Comparison of ENCODE assay signal across 14 cellular contexts in genomic region chrX:46547857-46548256, GRCh38. TPM values are rescaled to one million over a fixed set of nuclear protein-coding genes. Genes with fewer than 3 reads are reported as not detected.
DNase-seq lines count a peak whose midpoint lies in the region; ATAC-seq, FAIRE-seq and TF ChIP-seq lines count a peak whose summit lies in the region.
"Had no signal": no experiment of that assay in that cellular context is flagged by ENCODE, and none has a peak within 500 bp of the region (broad histone marks: within the 10 kb centered on the region; RNA-seq: fewer than 3 reads in every experiment).

No MANE protein-coding gene starts in this region.

- H3K9me3 ChIP-seq in A549 (no peaks in the 10 kb centered on the region), OCI-LY7 (ENCODE audit: low read length) (no peaks in the 10 kb centered on the region)
- H3K9me3 ChIP-seq: BE2C had no signal

- peak; percentile 18 for FAIRE-seq in A549 (lab: Jason Lieb, UNC)
- FAIRE-seq: colon had no signal

- ATAC-seq in A549: no peak
- no peak for ATAC-seq in HG03108 (IDR thresholded peaks at IDR 0.05; ENCODE audit: unreplicated experiment)
- ATAC-seq in stimulated activated memory B cell treated with anti-CD40 and anti-IgM and Interleukin-4, amounts not matched to agents 10 μg/mL and 1 μg/mL and 100 μg/mL, for 72 hours: no peak
- no peak for ATAC-seq in HG02798 (IDR thresholded peaks at IDR 0.05; ENCODE audit: poor library complexity, unreplicated experiment)
- ATAC-seq: activated CD4-positive, alpha-beta T cell treated with anti-CD3 and anti-CD28 coated beads for 36 hours; activated T-helper 17 cell treated with anti-CD3 and anti-CD28 coated beads, Interleukin-2, amount 50 U/mL, for 72 hours had no signal

- H3K4me3 ChIP-seq in A549 (no peak overlapping the region; the same call in 2 of the 3 replicates), OCI-LY7 (ENCODE audit: low read depth, low read length, poor library complexity, severe bottlenecking) (no peak overlapping the region)
- H3K4me3 ChIP-seq: SK-N-MC had no signal

- TF ChIP-seq RAD21 in A549 (conservative IDR thresholded peaks at IDR 0.05 in 1 of 2, IDR thresholded peaks at IDR 0.05 in 1 of 2): no peak

- no peaks in the 10 kb centered on the region for H3K9me2 ChIP-seq in OCI-LY7 (ENCODE audit: insufficient read depth, low read length)

- no peak overlapping the region for H3K27ac Mint-ChIP-seq in stimulated activated memory B cell treated with anti-CD40 and anti-IgM and Interleukin-4, amounts not matched to agents 10 μg/mL and 1 μg/mL and 100 μg/mL, for 72 hours
- H3K27ac Mint-ChIP-seq: activated CD4-positive, alpha-beta T cell treated with anti-CD3 and anti-CD28 coated beads for 36 hours; activated T-helper 17 cell treated with anti-CD3 and anti-CD28 coated beads, Interleukin-2, amount 50 U/mL, for 72 hours had no signal

- peaks cover 9% of the 10 kb centered on the region for H3K36me3 Mint-ChIP-seq in stimulated activated memory B cell treated with anti-CD40 and anti-IgM and Interleukin-4, amounts not matched to agents 10 μg/mL and 1 μg/mL and 100 μg/mL, for 72 hours

- TF ChIP-seq EP300 in A549 (IDR thresholded peaks at IDR 0.05): no peak

- H2AFZ ChIP-seq in OCI-LY7 (ENCODE audit: low read length): no peak overlapping the region

- H3K9me3 Mint-ChIP-seq in stimulated activated memory B cell treated with anti-CD40 and anti-IgM and Interleukin-4, amounts not matched to agents 10 μg/mL and 1 μg/mL and 100 μg/mL, for 72 hours: no peaks in the 10 kb centered on the region
- H3K9me3 Mint-ChIP-seq: activated T-helper 17 cell treated with anti-CD3 and anti-CD28 coated beads, Interleukin-2, amount 50 U/mL, for 72 hours had no signal

- H3K4me1 ChIP-seq in A549: peaks cover 40% of the 10 kb centered on the region
- peaks cover 21% of the 10 kb centered on the region for H3K4me1 ChIP-seq in OCI-LY7 (ENCODE audit: insufficient read depth, low read length, poor library complexity, severe bottlenecking)
- H3K4me1 ChIP-seq: BE2C had no signal

- intact Hi-C loops in OCI-LY7 (cut with micrococcal nuclease; ENCODE audit: unreplicated experiment): no loop called here

- DNase-seq in A549 (ENCODE audit: low read depth in 1 of 2, low spot score in 1 of 2) (peak in 1 of 2 experiments; percentile 54), HCEC 1CT (peak; percentile 72), amniotic epithelial cell (ENCODE audit: low read depth) (peak; percentile 81), glomerular visceral epithelial cell (ENCODE audit: extremely low spot score) (peak; percentile 60), OCI-LY7 (ENCODE audit: low spot score) (no peak)
- DNase-seq: activated CD4-positive, alpha-beta T cell treated with anti-CD3 and anti-CD28 coated beads for 36 hours; BE2C; NCI-H69 had no signal

- TF ChIP-seq POLR2A in A549 (IDR thresholded peaks at IDR 0.05; ENCODE audit: low read length): no peak

- TF ChIP-seq CTCF in A549 (IDR thresholded peaks at IDR 0.05) (no peak), OCI-LY7 (conservative IDR thresholded peaks at IDR 0.05; ENCODE audit: low read length) (no peak)

- CTCF ChIA-PET in A549 (lab: Yijun Ruan, JAX): interaction anchor here (1.5 kb wide), 1 partner anchor 245 kb away, joined by 4 read pairs; no protein-coding TSS in a partner anchor
- CTCF ChIA-PET in OCI-LY7 (lab: Charles Lee; ENCODE audit: unreplicated experiment): no interaction called here

- H3K4me2 ChIP-seq in A549 (peak overlapping the region; percentile 88), OCI-LY7 (ENCODE audit: low read length) (no peak overlapping the region)

- no TSS peak for BruUV-seq in OCI-LY7 (replicated peaks; lab: Mats Ljungman, UMichigan)

- H3K36me3 ChIP-seq in OCI-LY7 (ENCODE audit: insufficient read depth, low read length): peaks cover 16% of the 10 kb centered on the region
- H3K36me3 ChIP-seq: BE2C had no signal

- peaks cover 15% of the 10 kb centered on the region for H3K4me1 Mint-ChIP-seq in stimulated activated memory B cell treated with anti-CD40 and anti-IgM and Interleukin-4, amounts not matched to agents 10 μg/mL and 1 μg/mL and 100 μg/mL, for 72 hours
- H3K4me1 Mint-ChIP-seq: activated T-helper 17 cell treated with anti-CD3 and anti-CD28 coated beads, Interleukin-2, amount 50 U/mL, for 72 hours had no signal

- H3K27me3 Mint-ChIP-seq in stimulated activated memory B cell treated with anti-CD40 and anti-IgM and Interleukin-4, amounts not matched to agents 10 μg/mL and 1 μg/mL and 100 μg/mL, for 72 hours: no peaks in the 10 kb centered on the region
- H3K27me3 Mint-ChIP-seq: activated CD4-positive, alpha-beta T cell treated with anti-CD3 and anti-CD28 coated beads for 36 hours; activated T-helper 17 cell treated with anti-CD3 and anti-CD28 coated beads, Interleukin-2, amount 50 U/mL, for 72 hours had no signal

- peaks cover 26% of the 10 kb centered on the region for H3K79me2 ChIP-seq in OCI-LY7 (ENCODE audit: insufficient read depth, low read depth, low read length)

- POLR2A ChIA-PET in A549 (lab: Yijun Ruan, JAX) (no interaction called here), OCI-LY7 (lab: Charles Lee) (interaction anchor here (0.5 kb wide), 1 partner anchor 65 kb away, joined by 4 read pairs; no protein-coding TSS in a partner anchor)

- no peaks in the 10 kb centered on the region; the same call in 1 of the 2 replicates for H4K20me1 ChIP-seq in OCI-LY7 (ENCODE audit: insufficient read depth, low read length)

- no peak overlapping the region for H3K4me3 Mint-ChIP-seq in stimulated activated memory B cell treated with anti-CD40 and anti-IgM and Interleukin-4, amounts not matched to agents 10 μg/mL and 1 μg/mL and 100 μg/mL, for 72 hours
- H3K4me3 Mint-ChIP-seq: activated CD4-positive, alpha-beta T cell treated with anti-CD3 and anti-CD28 coated beads for 36 hours had no signal

- WGBS in A549 (ENCODE audit: missing lambda C conversion rate): 38% methylated on average over 6 of the region's 6 CpGs

- H3K27ac ChIP-seq in A549 (peak overlapping the region in 1 of 2 experiments; percentile 98; a peak in 4 of 6 replicates), OCI-LY7 (ENCODE audit: low read depth, low read length, poor library complexity, severe bottlenecking) (no peak overlapping the region)
- H3K27ac ChIP-seq: SK-N-MC had no signal

TF ChIP-seq in A549, 52 proteins besides CTCF, POLR2A, EP300 and RAD21:
- TF ChIP-seq RARB (CRISPR knock-in tag; IDR thresholded peaks at IDR 0.05) (no peak), FOSL2 (IDR thresholded peaks at IDR 0.05) (no peak), FOSL2 (CRISPR knock-in tag; IDR thresholded peaks at IDR 0.05) (peak; percentile 78), MAX (IDR thresholded peaks at IDR 0.05) (no peak), EHMT2 (IDR thresholded peaks at IDR 0.05; ENCODE audit: low read depth) (no peak), ZFP36 (IDR thresholded peaks at IDR 0.05; ENCODE audit: borderline replicate concordance, partially characterized antibody) (no peak), GATA3 (IDR thresholded peaks at IDR 0.05; ENCODE audit: borderline replicate concordance) (0 out of 2 replicates have a peak, but pooled peaks have one; percentile 12)
TF ChIP-seq in A549: peak in this region for 2.

RNA-seq across cellular contexts. Expression of gene ZNF674, which starts 2.6 kb away (rescaled TPM):
- 6.3 and 6.9 TPM in 2 replicates for polyA plus RNA-seq in A549 (2011; rRNA removed)
- 1.7 and 2.1 TPM in 2 replicates for polyA plus RNA-seq in A549 (2012; cell fraction: cytosol; rRNA removed)
- 2.0 and 2.9 TPM in 2 replicates for polyA plus RNA-seq in A549 (2012; cell fraction: nucleus; rRNA removed)
- polyA plus RNA-seq in A549 (2017; fragmentation: RNase III; extraction: RNeasy Plus Mini Kit Qiagen cat#74134 plus additional on column Dnase treatment): 2.2 to 3.1 TPM (median 2.6 TPM) in 3 replicates
- 19.5 and 28.6 TPM in 2 replicates for polyA minus RNA-seq in A549 (2011; rRNA and poly(A)+ RNA removed)
- 5.4 and 9.8 TPM in 2 replicates for total RNA-seq in OCI-LY7 (2014; rRNA removed; shearing (Covaris generic))
- 3.6 and 5.5 TPM in 2 replicates for total RNA-seq in OCI-LY7 (2022)

RNA-seq across cellular contexts. Expression of gene CHST7, which starts 25.7 kb away (rescaled TPM):
- polyA plus RNA-seq in A549 (2011; rRNA removed) (6.3 and 6.5 TPM in 2 replicates), A549 (2017; fragmentation: RNase III; extraction: RNeasy Plus Mini Kit Qiagen cat#74134 plus additional on column Dnase treatment) (15.3 to 20.8 TPM (median 18.8 TPM) in 3 replicates)
- 9.9 and 17.3 TPM in 2 replicates for polyA plus RNA-seq in A549 (2012; cell fraction: cytosol; rRNA removed)
- polyA plus RNA-seq in A549 (2012; cell fraction: nucleus; rRNA removed): 14.0 and 24.6 TPM in 2 replicates
- 2.7 and 3.9 TPM in 2 replicates for polyA minus RNA-seq in A549 (2011; rRNA and poly(A)+ RNA removed)
- total RNA-seq in OCI-LY7 (2014; rRNA removed; shearing (Covaris generic)): 5.3 and 7.5 TPM in 2 replicates
- total RNA-seq in OCI-LY7 (2022): 2.0 and 2.8 TPM in 2 replicates
